In the genomic region with DNA sequence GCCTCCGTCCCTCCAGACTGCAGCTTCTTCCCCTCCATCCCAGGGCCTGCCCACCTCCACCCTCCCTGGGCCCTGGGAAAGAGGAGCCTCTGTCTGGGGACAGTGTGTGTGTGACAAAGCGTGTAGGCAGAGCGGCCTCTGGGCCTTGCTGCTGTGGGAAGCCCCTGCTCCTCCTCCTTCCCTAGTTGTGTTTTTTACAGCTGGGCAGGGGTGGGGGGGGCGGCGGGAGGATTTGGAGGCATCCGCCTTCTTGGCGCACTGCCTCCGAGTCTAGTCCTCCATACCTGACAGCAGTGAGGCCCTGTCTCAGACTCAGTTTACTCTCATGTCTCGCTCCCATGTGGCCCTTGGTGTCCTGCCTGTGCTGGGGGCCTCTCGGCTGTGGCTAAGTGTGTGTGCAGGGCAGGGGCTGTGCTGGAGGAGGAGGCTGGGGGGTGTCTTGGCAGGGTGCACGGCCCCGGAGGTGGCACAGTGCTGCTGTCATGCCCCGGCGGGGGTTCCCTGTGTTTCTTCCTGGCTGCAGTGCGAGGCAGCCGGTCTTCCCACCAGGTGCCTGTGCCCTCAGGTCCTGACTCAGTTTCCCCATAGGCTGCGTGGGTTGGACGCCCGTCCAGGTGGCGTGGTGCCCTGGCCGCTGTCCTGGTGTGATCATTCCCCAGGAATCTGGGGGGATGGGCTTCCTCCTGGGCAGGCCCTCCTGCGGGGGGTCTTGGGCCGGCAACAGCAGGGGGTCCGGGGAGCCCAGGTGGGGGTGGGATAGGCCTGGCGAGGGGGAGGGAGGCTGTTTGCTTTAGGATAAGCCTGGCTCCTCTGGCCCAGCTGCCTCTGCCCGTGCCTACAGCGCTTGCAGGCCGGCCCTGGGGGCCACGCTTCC, we compare ENCODE assay signal across 21 cellular contexts. TPM values are rescaled to one million over a fixed set of nuclear protein-coding genes. Genes with fewer than 3 reads are reported as not detected.
A peak's percentile ranks its signal among the peaks of the same experiment; 100 is the strongest.
DNase-seq lines count a peak whose midpoint lies in the region; ATAC-seq and TF ChIP-seq lines count a peak whose summit lies in the region.
"Had no signal": no experiment of that assay in that cellular context is flagged by ENCODE, and none has a peak within 500 bp of the region (broad histone marks: within the 10 kb centered on the region; RNA-seq: fewer than 3 reads in every experiment).

No MANE protein-coding gene starts in this region.

- H3K27ac ChIP-seq in A673 (ENCODE audit: low read depth, low read length, poor library complexity, severe bottlenecking) (no peak overlapping the region), IMR-90 (ENCODE audit: insufficient read depth, low read length) (no peak overlapping the region), mesenchymal stem cell (ENCODE audit: low read length, poor library complexity, severe bottlenecking) (no peak overlapping the region)

- H2BK120ac ChIP-seq in IMR-90 (ENCODE audit: low read depth, low read length) (no peak overlapping the region), mesenchymal stem cell (ENCODE audit: low read depth, low read length) (no peak overlapping the region)

- no peak overlapping the region for H3K18ac ChIP-seq in IMR-90 (ENCODE audit: low read depth, low read length)
- no peak overlapping the region for H3K18ac ChIP-seq in mesenchymal stem cell (ENCODE audit: low read depth in 1 of 2, low read length in 2 of 2)

- H4K91ac ChIP-seq in IMR-90 (ENCODE audit: insufficient read depth, low read depth, low read length) = no peak overlapping the region
- peak overlapping the region; percentile 61 for H4K91ac ChIP-seq in mesenchymal stem cell (ENCODE audit: low read length)

- H2AFZ ChIP-seq in IMR-90 (replicated peaks; ENCODE audit: low read length, poor library complexity) = peak overlapping the region; percentile 43
- H2AFZ ChIP-seq in mesenchymal stem cell (ENCODE audit: low read depth, low read length) = no peak overlapping the region

- H3K4me1 ChIP-seq in A673 (ENCODE audit: insufficient read depth, low read length, poor library complexity, severe bottlenecking) (peaks cover 7% of the 10 kb centered on the region), IMR-90 (ENCODE audit: control insufficient read depth, insufficient read depth, low read length) (no peaks in the 10 kb centered on the region; the same call in 1 of the 2 replicates), mesenchymal stem cell (ENCODE audit: control insufficient read depth, insufficient read depth, low read depth, low read length) (peaks cover 60% of the 10 kb centered on the region)

- POLR2A ChIA-PET in A673 (lab: Charles Lee; ENCODE audit: low non-redundant PET) = no interaction called here
- POLR2A ChIA-PET in IMR-90 (lab: Charles Lee; ENCODE audit: unreplicated experiment) = no interaction called here

- H4K20me1 ChIP-seq in IMR-90 (ENCODE audit: insufficient read depth, low read length) = peaks cover 21% of the 10 kb centered on the region

- peaks cover 0 to 9% of the 10 kb centered on the region in 2 experiments; a peak in 1 of 4 replicates for H3K79me1 ChIP-seq in IMR-90 (ENCODE audit: low read depth in 1 of 2, low read length in 2 of 2)
- peaks cover 64% of the 10 kb centered on the region for H3K79me1 ChIP-seq in mesenchymal stem cell (replicated peaks; ENCODE audit: low read length, poor library complexity, severe bottlenecking)

- H3K9ac ChIP-seq in IMR-90 (ENCODE audit: low read depth, low read length) (no peak overlapping the region), mesenchymal stem cell (ENCODE audit: low read length) (no peak overlapping the region)

- TF ChIP-seq POLR2A in IMR-90 (IDR thresholded peaks at IDR 0.05; ENCODE audit: low read depth, low read length) = no peak

- TF ChIP-seq CTCF in A673 (conservative IDR thresholded peaks at IDR 0.05; ENCODE audit: low read depth, low read length) (no peak), IMR-90 (conservative IDR thresholded peaks at IDR 0.05; ENCODE audit: low read depth, low read length) (no peak)

- H3K56ac ChIP-seq in IMR-90 (ENCODE audit: extremely low read depth, insufficient read depth, low read length) = no peak overlapping the region

- no TSS peak for BruUV-seq in A673 (replicated peaks; lab: Mats Ljungman, UMichigan)
- no TSS peak for BruUV-seq in IMR-90 (replicated peaks; lab: Mats Ljungman, UMichigan)

- H3K4ac ChIP-seq in IMR-90 (ENCODE audit: low read depth, low read length) = no peak overlapping the region
- H3K4ac ChIP-seq in mesenchymal stem cell (ENCODE audit: low read depth in 1 of 2, low read length in 2 of 2) = no peak overlapping the region

- CTCF ChIA-PET in A673 (lab: Charles Lee) = no interaction called here
- CTCF ChIA-PET in IMR-90 (lab: Yijun Ruan, JAX) = no interaction called here

- H2AK5ac ChIP-seq in IMR-90 (ENCODE audit: low read depth, low read length) (no peak overlapping the region), mesenchymal stem cell (ENCODE audit: low read length, severe bottlenecking) (no peak overlapping the region)

- H4K8ac ChIP-seq in IMR-90 (ENCODE audit: low read depth in 2 of 2, low read length in 2 of 2) (no peak overlapping the region), mesenchymal stem cell (ENCODE audit: low read length) (no peak overlapping the region)

- ATAC-seq in IMR-90 (ENCODE audit: low read depth) (no peak), HG02973 (IDR thresholded peaks at IDR 0.05; ENCODE audit: unreplicated experiment) (no peak)
- ATAC-seq: Right ventricle myocardium inferior had no signal

- H3K27me3 ChIP-seq in A673 (replicated peaks; ENCODE audit: insufficient read depth, low read depth, low read length, poor library complexity) = no peaks in the 10 kb centered on the region
- no peaks in the 10 kb centered on the region for H3K27me3 ChIP-seq in IMR-90 (ENCODE audit: control insufficient read depth, insufficient read depth, low read length)
- H3K27me3 ChIP-seq in mesenchymal stem cell (ENCODE audit: control insufficient read depth in 1 of 2, insufficient read depth in 1 of 2, low read length in 2 of 2) = no peaks in the 10 kb centered on the region
- H3K27me3 ChIP-seq: MG63 had no signal

- no peak overlapping the region for H3K4me3 ChIP-seq in A673 (ENCODE audit: low read depth, low read length, poor library complexity, severe bottlenecking)
- H3K4me3 ChIP-seq in IMR-90 (ENCODE audit: insufficient read depth, low read depth, low read length) = no peak overlapping the region
- H3K4me3 ChIP-seq in mesenchymal stem cell (ENCODE audit: insufficient read depth in 1 of 2, low read depth in 1 of 2, low read length in 2 of 2) = no peak overlapping the region
- H3K4me3 ChIP-seq: MG63 had no signal

- peak; percentile 55 for DNase-seq in A673 (ENCODE audit: low spot score)
- no peak for DNase-seq in IMR-90
- peak; percentile 58 for DNase-seq in astrocyte of the hippocampus (ENCODE audit: low read depth, low spot score)
- no peak for DNase-seq in mesenchymal stem cell
- DNase-seq in NCI-H2081 (lab: John Stamatoyannopoulos, UW) = no peak
- DNase-seq in NCI-H1417 treated with DMSO at 0.1 percent for 48 hours (lab: John Stamatoyannopoulos, UW) = no peak
- no peak for DNase-seq in activated CD4-positive, CD25-positive, alpha-beta regulatory T cell (lab: John Stamatoyannopoulos, UW)
- DNase-seq: EL, HCEC 1CT, MG63, NCI-H1048, NCI-H1436, NCI-H2029, NCI-H226, NCI-H510A treated with DMSO at 0.1 percent for 48 hours, NCI-H774, OCI-M1 had no signal

- H2BK12ac ChIP-seq in mesenchymal stem cell (ENCODE audit: low read length in 2 of 2) = no peak overlapping the region

- no peaks in the 10 kb centered on the region for H3K36me3 ChIP-seq in A673 (ENCODE audit: insufficient read depth, low read length, poor library complexity, severe bottlenecking)
- H3K36me3 ChIP-seq in IMR-90 (ENCODE audit: control insufficient read depth, insufficient read depth, low read length) = peaks cover 3% of the 10 kb centered on the region; the same call in 1 of the 2 replicates
- H3K36me3 ChIP-seq in mesenchymal stem cell (ENCODE audit: control insufficient read depth in 1 of 2, insufficient read depth in 2 of 2, low read depth in 1 of 2, low read length in 2 of 2) = peaks cover 3 to 65% of the 10 kb centered on the region in 2 experiments

- H4K5ac ChIP-seq in IMR-90 (ENCODE audit: low read depth, low read length) = no peak overlapping the region

- H2BK15ac ChIP-seq in IMR-90 (ENCODE audit: low read depth, low read length) = no peak overlapping the region
- no peak overlapping the region for H2BK15ac ChIP-seq in mesenchymal stem cell (ENCODE audit: low read depth, poor library complexity, severe bottlenecking)

- H2BK5ac ChIP-seq in IMR-90 (ENCODE audit: low read depth, low read length, poor library complexity, severe bottlenecking) (no peak overlapping the region), mesenchymal stem cell (ENCODE audit: low read depth, low read length, poor library complexity, severe bottlenecking) (no peak overlapping the region)

- H2BK20ac ChIP-seq in IMR-90 (ENCODE audit: low read depth, low read length) = no peak overlapping the region

- H2AK9ac ChIP-seq in IMR-90 (replicated peaks; ENCODE audit: low read depth, low read length, poor library complexity) = no peak overlapping the region

- H3K23ac ChIP-seq in IMR-90 (ENCODE audit: low read depth, low read length) (no peak overlapping the region), mesenchymal stem cell (ENCODE audit: low read length in 2 of 2) (no peak overlapping the region)

- TF ChIP-seq RAD21 in IMR-90 (IDR thresholded peaks at IDR 0.05; ENCODE audit: low read length) = no peak

- 72% methylated on average over 6 of the region's 29 CpGs; no CpG with 5 or more reads in 1 of the 2 experiments for WGBS in IMR-90 (ENCODE audit: extremely low coverage in 2 of 2, insufficient read length in 1 of 2), 2 experiments
- WGBS in mesenchymal stem cell = 87% methylated on average over 27 of the region's 29 CpGs

- intact Hi-C loops in A673 (cut with micrococcal nuclease; ENCODE audit: unreplicated experiment) (no loop called here), IMR-90 (cut with micrococcal nuclease) (no loop called here)

- in situ Hi-C loops in IMR-90 (cut with MboI; ENCODE audit: low sequenced_read_pairs) = no loop called here

- no peaks in the 10 kb centered on the region for H3K9me1 ChIP-seq in IMR-90 (ENCODE audit: insufficient read depth, low read length)

- no peaks in the 10 kb centered on the region for H3K9me3 ChIP-seq in A673 (ENCODE audit: low read depth, low read length, poor library complexity, severe bottlenecking)
- H3K9me3 ChIP-seq in IMR-90 (ENCODE audit: control insufficient read depth, insufficient read depth, low read length) = no peaks in the 10 kb centered on the region
- H3K9me3 ChIP-seq in mesenchymal stem cell (ENCODE audit: control insufficient read depth, low read length) = no peaks in the 10 kb centered on the region
- H3K9me3 ChIP-seq: MG63 had no signal

- H3K14ac ChIP-seq in IMR-90 (replicated peaks; ENCODE audit: low read depth, low read length) = no peak overlapping the region
- no peak overlapping the region for H3K14ac ChIP-seq in mesenchymal stem cell (ENCODE audit: low read length in 2 of 2)

- dilution Hi-C loops in IMR-90 (cut with HindIII; ENCODE audit: low sequenced_read_pairs, unreplicated experiment) = no loop called here

- H3K4me2 ChIP-seq in IMR-90 (ENCODE audit: low read depth, low read length) = no peak overlapping the region
- no peak overlapping the region for H3K4me2 ChIP-seq in mesenchymal stem cell (ENCODE audit: low read length, poor library complexity, severe bottlenecking)

RNA-seq across cellular contexts. Expression of a gene that starts 7.0 kb away (rescaled TPM):
- total RNA-seq in A673 (2021) = 30.4 and 40.8 TPM in 2 replicates
- total RNA-seq in IMR-90 (2012; rRNA removed) = 43.3 and 49.3 TPM in 2 replicates
- 78.8 and 87.3 TPM in 2 replicates for polyA plus RNA-seq in IMR-90 (2012; rRNA removed)
- polyA plus RNA-seq in IMR-90 (2012; cell fraction: cytosol; rRNA removed) = 35.7 and 111 TPM in 2 replicates
- polyA plus RNA-seq in IMR-90 (2012; cell fraction: nucleus; rRNA removed; ENCODE audit: low replicate concordance) = 65.7 and 165 TPM in 2 replicates
- polyA plus RNA-seq in mesenchymal stem cell (2013, experiment 1 of 2) = 23.4 TPM
- polyA plus RNA-seq in mesenchymal stem cell (2013, experiment 2 of 2) = 23.1 TPM

RNA-seq across cellular contexts. Expression of a gene that starts 25.2 kb away (rescaled TPM):
- 0.22 and 0.30 TPM in 2 replicates for total RNA-seq in A673 (2021)
- not detected in 2 replicates for total RNA-seq in IMR-90 (2012; rRNA removed)
- 0.09 and 0.13 TPM in 2 replicates for polyA plus RNA-seq in IMR-90 (2012; rRNA removed)
- polyA plus RNA-seq in IMR-90 (2012; cell fraction: cytosol; rRNA removed) = 0.03 and 0.05 TPM in 2 replicates
- polyA plus RNA-seq in IMR-90 (2012; cell fraction: nucleus; rRNA removed; ENCODE audit: low replicate concordance) = 0.24 and 0.40 TPM in 2 replicates
- 0.15 TPM for polyA plus RNA-seq in mesenchymal stem cell (2013, experiment 1 of 2)
- 0.26 TPM for polyA plus RNA-seq in mesenchymal stem cell (2013, experiment 2 of 2)
- total RNA-seq: LHCN-M2, Right ventricle myocardium inferior, SK-MEL-5 had no signal

RNA-seq across cellular contexts. Expression of a gene that starts 31.5 kb away (rescaled TPM):
- total RNA-seq in A673 (2021) (12.0 and 12.3 TPM in 2 replicates), IMR-90 (2012; rRNA removed) (0.72 and 1.7 TPM in 2 replicates)
- 12.5 and 16.7 TPM in 2 replicates for polyA plus RNA-seq in IMR-90 (2012; rRNA removed)
- polyA plus RNA-seq in IMR-90 (2012; cell fraction: cytosol; rRNA removed) = 6.3 and 14.8 TPM in 2 replicates
- 119 and 328 TPM in 2 replicates for polyA plus RNA-seq in IMR-90 (2012; cell fraction: nucleus; rRNA removed; ENCODE audit: low replicate concordance)
- polyA plus RNA-seq in mesenchymal stem cell (2013, experiment 1 of 2) = 14.5 TPM
- polyA plus RNA-seq in mesenchymal stem cell (2013, experiment 2 of 2) = 13.8 TPM

RNA-seq across cellular contexts. Expression of a gene that starts 45.0 kb away (rescaled TPM):
- total RNA-seq in A673 (2021) (8.8 and 10.8 TPM in 2 replicates), IMR-90 (2012; rRNA removed) (4.3 and 4.4 TPM in 2 replicates)
- polyA plus RNA-seq in IMR-90 (2012; rRNA removed) = 15.6 and 17.4 TPM in 2 replicates
- polyA plus RNA-seq in IMR-90 (2012; cell fraction: cytosol; rRNA removed) = 10.0 and 14.6 TPM in 2 replicates
- polyA plus RNA-seq in IMR-90 (2012; cell fraction: nucleus; rRNA removed; ENCODE audit: low replicate concordance) = 58.0 and 149 TPM in 2 replicates
- 5.2 TPM for polyA plus RNA-seq in mesenchymal stem cell (2013, experiment 1 of 2)
- polyA plus RNA-seq in mesenchymal stem cell (2013, experiment 2 of 2) = 5.1 TPM

Comparison
In these comparisons a context has a peak if more than half of its experiments do, and no peak if none do; other contexts are left out.
1. DNase-seq: peak in A673 (single experiment) and astrocyte of the hippocampus (single experiment); none in IMR-90 (single experiment), mesenchymal stem cell (single experiment), NCI-H2081 (0 of 2), NCI-H1417 treated with DMSO at 0.1 percent for 48 hours (single experiment) and activated CD4-positive, CD25-positive, alpha-beta regulatory T cell (0 of 4).